In the genomic region with DNA sequence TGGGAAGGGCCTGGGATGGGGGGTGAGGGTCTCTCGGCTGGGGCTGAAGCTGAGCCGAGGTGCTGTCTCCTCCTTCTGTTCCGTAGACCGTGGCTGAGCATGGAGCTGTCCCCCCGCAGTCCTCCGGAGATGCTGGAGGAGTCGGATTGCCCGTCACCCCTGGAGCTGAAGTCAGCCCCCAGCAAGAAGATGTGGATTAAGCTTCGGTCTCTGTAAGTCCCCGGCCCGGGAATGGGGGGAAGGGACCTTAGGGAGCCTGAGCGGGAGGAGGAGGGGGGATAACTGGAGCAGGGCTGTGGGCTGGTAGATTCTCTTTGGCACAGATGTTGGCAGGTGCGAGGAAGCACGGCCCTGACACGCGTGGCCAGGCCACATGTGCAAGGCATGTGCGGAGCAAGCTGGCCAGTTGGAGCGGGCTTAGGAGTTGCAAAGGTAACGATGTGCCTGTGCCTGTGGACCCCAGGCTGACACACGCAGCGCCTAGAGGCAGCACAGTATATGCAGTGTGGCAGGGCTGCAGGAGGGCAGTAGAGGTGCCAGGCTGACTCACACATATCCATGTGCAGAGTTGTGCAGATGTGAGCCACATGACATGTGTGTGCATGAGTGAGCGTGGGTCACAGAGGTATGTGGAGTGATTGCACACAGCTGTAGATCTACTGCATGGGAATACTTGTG, we compare ENCODE assay signal across 8 cellular contexts. TPM values are rescaled to one million over a fixed set of nuclear protein-coding genes. Genes with fewer than 3 reads are reported as not detected.
A peak's percentile ranks its signal among the peaks of the same experiment; 100 is the strongest.
DNase-seq lines count a peak whose midpoint lies in the region; ATAC-seq, FAIRE-seq and TF ChIP-seq lines count a peak whose summit lies in the region.

No MANE protein-coding gene starts in this region.

- 7% methylated on average over 22 of the region's 22 CpGs for WGBS in HUES64

- peak overlapping the region; percentile 68 for H3K4me3 ChIP-seq in HUES64 (ENCODE audit: low read length)
- H3K4me3 ChIP-seq in keratinocyte (ENCODE audit: control insufficient read depth in 2 of 3, extremely low read depth in 1 of 3, insufficient read depth in 2 of 3, low read depth in 1 of 3, low read length in 3 of 3), result peak overlapping the region; percentile 9 to 45 (median 41)

- no peaks in the 10 kb centered on the region for H3K9me1 ChIP-seq in keratinocyte (ENCODE audit: control insufficient read depth, extremely low read depth, insufficient read depth, low read length)

- H3K79me2 ChIP-seq in keratinocyte (ENCODE audit: control insufficient read depth, insufficient read depth, low read length), result no peaks in the 10 kb centered on the region

- H3K27ac ChIP-seq in HUES64 (ENCODE audit: low read depth, low read length) (no peak overlapping the region), keratinocyte (ENCODE audit: control insufficient read depth, insufficient read depth, low read length) (no peak overlapping the region)

- H3K36me3 Mint-ChIP-seq in activated naive CD8-positive, alpha-beta T cell treated with anti-CD3 and anti-CD28 coated beads, Interleukin-2, amount 50 U/mL, for 24 hours (ENCODE audit: low read depth), result no peaks in the 10 kb centered on the region

- H3K4me2 ChIP-seq in keratinocyte (ENCODE audit: control insufficient read depth, extremely low read depth, insufficient read depth, low read depth, low read length), result peak overlapping the region; percentile 63

- peak overlapping the region; percentile 52 for H3K27ac Mint-ChIP-seq in activated naive CD8-positive, alpha-beta T cell treated with anti-CD3 and anti-CD28 coated beads, Interleukin-2, amount 50 U/mL, for 24 hours

- no peaks in the 10 kb centered on the region for H3K36me3 ChIP-seq in HUES64 (ENCODE audit: insufficient read depth, low read length)
- no peaks in the 10 kb centered on the region for H3K36me3 ChIP-seq in keratinocyte (ENCODE audit: control insufficient read depth in 2 of 2, extremely low read depth in 1 of 2, insufficient read depth in 2 of 2, low read length in 2 of 2)

- H3K4me3 Mint-ChIP-seq in activated naive CD8-positive, alpha-beta T cell treated with anti-CD3 and anti-CD28 coated beads, Interleukin-2, amount 50 U/mL, for 24 hours, result peak overlapping the region; percentile 81

- H4K20me1 ChIP-seq in keratinocyte (ENCODE audit: control insufficient read depth, extremely low read depth, insufficient read depth, low read length), result no peaks in the 10 kb centered on the region

- peak; percentile 43 for FAIRE-seq in keratinocyte (lab: Jason Lieb, UNC)

- peak; percentile 92 for ATAC-seq in activated naive CD8-positive, alpha-beta T cell treated with anti-CD3 and anti-CD28 coated beads, Interleukin-2, amount 50 U/mL, for 24 hours

- H2AFZ ChIP-seq in keratinocyte (ENCODE audit: control insufficient read depth, low read length), result no peak overlapping the region

- peak in 2 of 3 experiments; percentile 8 to 11 for TF ChIP-seq CTCF in keratinocyte (optimal IDR thresholded peaks at IDR 0.05 in 1 of 3, IDR thresholded peaks at IDR 0.05 in 1 of 3, conservative IDR thresholded peaks at IDR 0.05 in 1 of 3; ENCODE audit: extremely low read depth in 1 of 3, insufficient read depth in 2 of 3, low read length in 3 of 3)

- H3K9me3 ChIP-seq in HUES64 (ENCODE audit: insufficient read depth, low read depth, low read length) (no peaks in the 10 kb centered on the region), keratinocyte (ENCODE audit: control insufficient read depth, low read depth, low read length) (no peaks in the 10 kb centered on the region)

- DNase-seq in ELR (ENCODE audit: low read depth) (peak; percentile 11), keratinocyte (ENCODE audit: low read depth, low spot score) (peak; percentile 71), NCI-H2227 treated with DMSO at 0.1 percent for 48 hours (lab: John Stamatoyannopoulos, UW) (no peak), Kasumi-1 (lab: John Stamatoyannopoulos, UW) (no peak), DMS79 (lab: John Stamatoyannopoulos, UW) (no peak)
- peak; percentile 23 for DNase-seq in activated naive CD8-positive, alpha-beta T cell treated with anti-CD3 and anti-CD28 coated beads, Interleukin-2, amount 50 U/mL, for 24 hours
- peak; percentile 17 to 18 for DNase-seq in stimulated activated CD4-positive, alpha-beta T cell treated with anti-CD3 and anti-CD28 coated beads, Interleukin-4, amount 100 ng/mL, for 48 hours (ENCODE audit: low read depth in 2 of 2)

- H3K27me3 Mint-ChIP-seq in activated naive CD8-positive, alpha-beta T cell treated with anti-CD3 and anti-CD28 coated beads, Interleukin-2, amount 50 U/mL, for 24 hours, result peaks cover 12% of the 10 kb centered on the region

- H3K4me1 Mint-ChIP-seq in activated naive CD8-positive, alpha-beta T cell treated with anti-CD3 and anti-CD28 coated beads, Interleukin-2, amount 50 U/mL, for 24 hours, result peaks cover 36% of the 10 kb centered on the region

- H3K4me1 ChIP-seq in HUES64 (ENCODE audit: insufficient read depth, low read length), result peaks cover 16% of the 10 kb centered on the region; the same call in 1 of the 2 replicates
- peaks cover 10% of the 10 kb centered on the region for H3K4me1 ChIP-seq in keratinocyte (ENCODE audit: control insufficient read depth, extremely low read depth, insufficient read depth, low read length)

- dilution Hi-C loops in keratinocyte (cut with MboI; ENCODE audit: extremely low pct_ligation_motif_present, low sequenced_read_pairs), result no loop called here

- H3K27me3 ChIP-seq in HUES64 (ENCODE audit: insufficient read depth, low read length) (peaks cover 89% of the 10 kb centered on the region), keratinocyte (ENCODE audit: control insufficient read depth, extremely low read depth, insufficient read depth, low read length) (peaks cover 44% of the 10 kb centered on the region)

- no peaks in the 10 kb centered on the region for H3K9me3 Mint-ChIP-seq in activated naive CD8-positive, alpha-beta T cell treated with anti-CD3 and anti-CD28 coated beads, Interleukin-2, amount 50 U/mL, for 24 hours

- H3K9ac ChIP-seq in HUES64 (ENCODE audit: low read depth, low read length) (no peak overlapping the region), keratinocyte (ENCODE audit: control insufficient read depth, extremely low read depth, insufficient read depth, low read length) (no peak overlapping the region)

RNA-seq across cellular contexts. Expression of a gene that starts 0.5 kb away (rescaled TPM):
- 4.7 TPM for polyA plus RNA-seq in HUES64 (2013, experiment 1 of 2)
- polyA plus RNA-seq in HUES64 (2013, experiment 2 of 2), result 3.9 TPM
- polyA plus RNA-seq in keratinocyte, result not detected in 3 replicates
- not detected for polyA plus RNA-seq in keratinocyte (2011; ENCODE audit: low read depth)
- polyA plus RNA-seq in keratinocyte (2011; cell fraction: cytosol; rRNA removed), result not detected in 2 replicates
- polyA plus RNA-seq in keratinocyte (2011; cell fraction: nucleus; rRNA removed), result 0.10 TPM in 1 of 2 replicates, not detected in the other
- not detected in 2 replicates for polyA plus RNA-seq in keratinocyte (2012; ENCODE audit: low replicate concordance)
- not detected in 3 replicates for polyA minus RNA-seq in keratinocyte
- polyA minus RNA-seq in keratinocyte (2011; cell fraction: cytosol; rRNA and poly(A)+ RNA removed), result not detected
- not detected in 2 replicates for polyA minus RNA-seq in keratinocyte (2011; cell fraction: nucleus; rRNA and poly(A)+ RNA removed)

RNA-seq across cellular contexts. Expression of a gene that starts 38.5 kb away (rescaled TPM):
- 12.9 TPM for polyA plus RNA-seq in HUES64 (2013, experiment 1 of 2)
- polyA plus RNA-seq in HUES64 (2013, experiment 2 of 2), result 15.8 TPM
- not detected in 3 replicates for polyA plus RNA-seq in keratinocyte
- polyA plus RNA-seq in keratinocyte (2011; ENCODE audit: low read depth), result not detected
- polyA plus RNA-seq in keratinocyte (2011; cell fraction: cytosol; rRNA removed), result not detected in 2 replicates
- not detected in 2 replicates for polyA plus RNA-seq in keratinocyte (2011; cell fraction: nucleus; rRNA removed)
- not detected in 2 replicates for polyA plus RNA-seq in keratinocyte (2012; ENCODE audit: low replicate concordance)
- not detected in 3 replicates for polyA minus RNA-seq in keratinocyte
- not detected for polyA minus RNA-seq in keratinocyte (2011; cell fraction: cytosol; rRNA and poly(A)+ RNA removed)
- polyA minus RNA-seq in keratinocyte (2011; cell fraction: nucleus; rRNA and poly(A)+ RNA removed), result not detected in 2 replicates

RNA-seq across cellular contexts. Expression of a gene that starts 52.4 kb away (rescaled TPM):
- 0.05 TPM for polyA plus RNA-seq in HUES64 (2013, experiment 1 of 2)
- polyA plus RNA-seq in HUES64 (2013, experiment 2 of 2), result 0.25 TPM
- polyA plus RNA-seq in keratinocyte, result 0.03 TPM in 1 of 3 replicates, not detected in the others
- 0.04 TPM for polyA plus RNA-seq in keratinocyte (2011; ENCODE audit: low read depth)
- polyA plus RNA-seq in keratinocyte (2011; cell fraction: cytosol; rRNA removed), result not detected in 2 replicates
- not detected in 2 replicates for polyA plus RNA-seq in keratinocyte (2011; cell fraction: nucleus; rRNA removed)
- polyA plus RNA-seq in keratinocyte (2012; ENCODE audit: low replicate concordance), result 0.11 TPM in 1 of 2 replicates, not detected in the other
- polyA minus RNA-seq in keratinocyte, result not detected in 3 replicates
- polyA minus RNA-seq in keratinocyte (2011; cell fraction: cytosol; rRNA and poly(A)+ RNA removed), result not detected
- polyA minus RNA-seq in keratinocyte (2011; cell fraction: nucleus; rRNA and poly(A)+ RNA removed), result not detected in 2 replicates

Comparison
In these comparisons a context has a peak if more than half of its experiments do, and no peak if none do; other contexts are left out.
1. DNase-seq: peak in ELR (single experiment), activated naive CD8-positive, alpha-beta T cell treated with anti-CD3 and anti-CD28 coated beads, Interleukin-2, amount 50 U/mL, for 24 hours (single experiment), keratinocyte (single experiment) and stimulated activated CD4-positive, alpha-beta T cell treated with anti-CD3 and anti-CD28 coated beads, Interleukin-4, amount 100 ng/mL, for 48 hours (2 of 2); none in NCI-H2227 treated with DMSO at 0.1 percent for 48 hours (single experiment), Kasumi-1 (0 of 2) and DMS79 (single experiment).